Comparison of ENCODE assay signal across 4 cellular contexts in the genomic region with DNA sequence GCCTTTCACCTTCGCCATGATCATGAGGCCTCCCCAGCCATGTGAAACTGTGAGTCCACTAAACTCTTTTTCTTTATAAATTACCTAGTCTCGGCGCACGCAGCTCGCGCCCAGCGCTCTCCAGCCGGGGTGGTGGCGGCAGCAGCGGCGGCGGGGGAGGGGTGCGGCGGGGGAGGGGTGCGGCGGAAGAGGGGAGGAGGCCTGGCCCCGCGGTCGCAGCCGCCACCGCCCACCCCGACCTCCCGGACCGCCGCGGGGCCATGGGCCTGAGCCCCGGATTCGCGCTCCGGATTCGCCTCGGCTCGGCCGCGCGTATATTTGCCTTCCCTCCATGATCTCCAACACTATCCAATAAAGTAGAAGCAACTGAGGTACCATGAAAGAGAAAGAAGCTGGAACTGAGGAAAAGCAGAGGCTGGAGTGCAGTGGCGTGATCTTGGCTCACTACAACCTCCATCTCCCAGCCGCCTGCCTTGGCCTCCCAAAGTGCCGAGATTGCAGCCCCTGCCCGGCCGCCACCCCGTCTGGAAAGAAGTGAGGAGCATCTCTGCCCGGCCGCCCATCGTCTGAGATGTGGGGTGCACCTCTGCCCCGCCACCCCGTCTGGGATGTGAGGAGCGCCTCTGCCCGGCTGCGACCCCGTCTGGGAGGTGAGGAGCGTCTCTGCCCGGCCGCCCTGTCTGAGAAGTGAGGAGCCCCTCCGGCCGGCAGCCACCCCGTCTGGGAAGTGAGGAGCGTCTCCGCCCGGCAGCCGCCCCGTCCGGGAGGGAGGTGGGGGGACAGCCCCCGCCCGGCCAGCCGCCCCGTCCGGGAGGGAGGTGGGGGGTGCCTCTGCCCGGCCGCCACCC. TPM values are rescaled to one million over a fixed set of nuclear protein-coding genes. Genes with fewer than 3 reads are reported as not detected.
"Had no signal": no experiment of that assay in that cellular context is flagged by ENCODE, and none has a peak within 500 bp of the region (broad histone marks: within the 10 kb centered on the region; RNA-seq: fewer than 3 reads in every experiment).

No MANE protein-coding gene starts in this region.

RNA-seq across cellular contexts. Expression of a gene that starts 47.2 kb away (rescaled TPM):
- polyA plus RNA-seq: heart left ventricle; hepatocyte; keratinocyte; naive thymus-derived CD8-positive, alpha-beta T cell had no signal
